ENCODE assay signal across 24 cellular contexts in the genomic region with DNA sequence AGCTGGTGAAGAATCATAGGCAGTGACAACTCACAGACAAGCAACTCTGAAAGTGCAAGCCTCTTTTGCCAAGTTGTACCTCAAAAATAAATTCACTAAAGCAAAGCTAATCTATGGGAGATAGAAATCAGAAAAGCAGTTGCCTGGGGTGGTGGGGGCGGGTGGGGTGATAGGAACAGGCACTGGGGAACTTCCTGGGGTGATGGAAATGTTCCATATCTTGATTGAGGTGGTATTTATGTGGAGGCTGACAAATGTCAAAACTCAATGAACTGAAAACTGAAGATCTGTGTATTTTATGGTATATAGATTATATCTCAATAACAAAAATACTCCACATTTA. TPM values are rescaled to one million over a fixed set of nuclear protein-coding genes. Genes with fewer than 3 reads are reported as not detected.
A peak's percentile ranks its signal among the peaks of the same experiment; 100 is the strongest.
DNase-seq lines count a peak whose midpoint lies in the region; ATAC-seq and TF ChIP-seq lines count a peak whose summit lies in the region.
"Had no signal": no experiment of that assay in that cellular context is flagged by ENCODE, and none has a peak within 500 bp of the region (broad histone marks: within the 10 kb centered on the region; RNA-seq: fewer than 3 reads in every experiment).

No MANE protein-coding gene starts in this region.

- DNase-seq in activated naive CD4-positive, alpha-beta T cell treated with anti-CD3 and anti-CD28 coated beads, Interleukin-2, amount 50 U/mL, for 72 hours (ENCODE audit: low spot score in 2 of 2): no peak
- DNase-seq in activated naive CD4-positive, alpha-beta T cell (lab: John Stamatoyannopoulos, UW): no peak
- no peak for DNase-seq in WTC11 (ENCODE audit: low spot score)
- DNase-seq in fibroblast of lung (ENCODE audit: low read depth in 2 of 2): no peak
- no peak for DNase-seq in type B pancreatic cell (ENCODE audit: extremely low spot score, unreplicated experiment)
- DNase-seq in retina: no peak
- DNase-seq in cerebellar nuclear complex (lab: John Stamatoyannopoulos, UW): no peak
- DNase-seq: activated naive CD8-positive, alpha-beta T cell treated with anti-CD3 and anti-CD28 coated beads, Interleukin-2, amount 10 ng/mL, durations not matched to agents 7 days and 5 days; activated T-cell treated with anti-CD3 and anti-CD28 coated beads, Interleukin-2, amount 50 U/mL, for 48 hours; C1 segment of cervical spinal cord; central memory CD4-positive, alpha-beta T cell; COR-L47; esophagus squamous epithelium; gastrocnemius medialis; GOT3; HFFc6; left colon; NCI-H1436; NCI-H446; stimulated activated CD8-positive, alpha-beta memory T cell treated with anti-CD3 and anti-CD28 coated beads, Interleukin-4, amount 100 ng/mL, for 48 hours; T-helper 9 cell; upper lobe of left lung had no signal

- H3K4me1 Mint-ChIP-seq in WTC11 (peaks cover 34% of the 10 kb centered on the region), type B pancreatic cell (ENCODE audit: unreplicated experiment) (peaks cover 37% of the 10 kb centered on the region)
- H3K4me1 Mint-ChIP-seq: activated naive CD8-positive, alpha-beta T cell treated with anti-CD3 and anti-CD28 coated beads, Interleukin-2, amount 10 ng/mL, durations not matched to agents 7 days and 5 days had no signal

- H3K9me3 Mint-ChIP-seq in activated naive CD4-positive, alpha-beta T cell treated with anti-CD3 and anti-CD28 coated beads, Interleukin-2, amount 50 U/mL, for 72 hours: no peaks in the 10 kb centered on the region
- H3K9me3 Mint-ChIP-seq in WTC11: no peaks in the 10 kb centered on the region
- H3K9me3 Mint-ChIP-seq in type B pancreatic cell: no peaks in the 10 kb centered on the region
- H3K9me3 Mint-ChIP-seq: activated naive CD8-positive, alpha-beta T cell treated with anti-CD3 and anti-CD28 coated beads, Interleukin-2, amount 10 ng/mL, durations not matched to agents 7 days and 5 days; HFFc6 had no signal

- H3K36me3 ChIP-seq in fibroblast of lung (ENCODE audit: control insufficient read depth, insufficient read depth, low read length): no peaks in the 10 kb centered on the region
- H3K36me3 ChIP-seq: gastrocnemius medialis, neutrophil had no signal

- TF ChIP-seq CTCF in WTC11 (IDR thresholded peaks at IDR 0.05) (no peak), fibroblast of lung (conservative IDR thresholded peaks at IDR 0.05 in 1 of 2, IDR thresholded peaks at IDR 0.05 in 1 of 2; ENCODE audit: low read depth in 1 of 2, low read length in 2 of 2) (no peak), type B pancreatic cell (conservative IDR thresholded peaks at IDR 0.05) (no peak)

- no peaks in the 10 kb centered on the region for H3K9me3 ChIP-seq in fibroblast of lung (ENCODE audit: control insufficient read depth, insufficient read depth, low read depth, low read length)
- H3K9me3 ChIP-seq: esophagus squamous epithelium, gastrocnemius medialis, neutrophil, upper lobe of left lung had no signal

- CTCF ChIA-PET in WTC11 (lab: Charles Lee): interaction anchor here (1.1 to 3.5 kb wide), 4 partner anchors 15 to 368 kb away, joined by 3 to 12 read pairs (median 4); no protein-coding TSS in a partner anchor

- no peak overlapping the region for H3K4me3 Mint-ChIP-seq in WTC11
- H3K4me3 Mint-ChIP-seq in type B pancreatic cell: peak overlapping the region; percentile 2
- H3K4me3 Mint-ChIP-seq: activated naive CD8-positive, alpha-beta T cell treated with anti-CD3 and anti-CD28 coated beads, Interleukin-2, amount 10 ng/mL, durations not matched to agents 7 days and 5 days had no signal

- no peak overlapping the region for H3K4me3 ChIP-seq in fibroblast of lung (replicated peaks in 1 of 4; ENCODE audit: control extremely low read depth in 1 of 4, insufficient read depth in 1 of 4, low read depth in 3 of 4, low read length in 4 of 4)
- H3K4me3 ChIP-seq: esophagus squamous epithelium, gastrocnemius medialis, upper lobe of left lung had no signal

- no peaks in the 10 kb centered on the region for H3K4me1 ChIP-seq in fibroblast of lung (ENCODE audit: control insufficient read depth, extremely low read depth, insufficient read depth, low read length)
- H3K4me1 ChIP-seq: gastrocnemius medialis, upper lobe of left lung had no signal

- peak in 1 of 2 donors; percentile 42 for ATAC-seq in activated naive CD4-positive, alpha-beta T cell treated with anti-CD3 and anti-CD28 coated beads, Interleukin-2, amount 50 U/mL, for 72 hours
- no peak for ATAC-seq in WTC11
- ATAC-seq: gastrocnemius medialis, left colon had no signal

- H3K4me2 ChIP-seq in fibroblast of lung (ENCODE audit: extremely low read depth, insufficient read depth, low read length): peak overlapping the region; percentile 75
- H3K4me2 ChIP-seq: KMS-11 had no signal

- no peaks in the 10 kb centered on the region for H3K27me3 ChIP-seq in fibroblast of lung (ENCODE audit: control insufficient read depth, insufficient read depth, low read length)
- H3K27me3 ChIP-seq: esophagus squamous epithelium, gastrocnemius medialis, neutrophil, upper lobe of left lung had no signal

- no peak overlapping the region for H2AFZ ChIP-seq in fibroblast of lung (ENCODE audit: low read length)

- no peak overlapping the region for H3K27ac ChIP-seq in fibroblast of lung (ENCODE audit: insufficient read depth, low read length)
- H3K27ac ChIP-seq: esophagus squamous epithelium, gastrocnemius medialis, KMS-11, neutrophil, upper lobe of left lung had no signal

- H3K27me3 Mint-ChIP-seq in WTC11 (ENCODE audit: low read depth): no peaks in the 10 kb centered on the region
- H3K27me3 Mint-ChIP-seq in type B pancreatic cell: no peaks in the 10 kb centered on the region

- H3K79me2 ChIP-seq in fibroblast of lung (ENCODE audit: control insufficient read depth, insufficient read depth, low read length): no peaks in the 10 kb centered on the region

- H3K9ac ChIP-seq in fibroblast of lung (ENCODE audit: insufficient read depth, low read length): no peak overlapping the region
- H3K9ac ChIP-seq: KMS-11 had no signal

- H4K20me1 ChIP-seq in fibroblast of lung (ENCODE audit: control insufficient read depth, extremely low read depth, insufficient read depth, low read length): no peaks in the 10 kb centered on the region

- H3K36me3 Mint-ChIP-seq in activated naive CD4-positive, alpha-beta T cell treated with anti-CD3 and anti-CD28 coated beads, Interleukin-2, amount 50 U/mL, for 72 hours: no peaks in the 10 kb centered on the region
- H3K36me3 Mint-ChIP-seq in WTC11: no peaks in the 10 kb centered on the region
- H3K36me3 Mint-ChIP-seq in type B pancreatic cell: peaks cover 9% of the 10 kb centered on the region
- H3K36me3 Mint-ChIP-seq: activated naive CD8-positive, alpha-beta T cell treated with anti-CD3 and anti-CD28 coated beads, Interleukin-2, amount 10 ng/mL, durations not matched to agents 7 days and 5 days had no signal

- H3K27ac Mint-ChIP-seq in activated naive CD4-positive, alpha-beta T cell treated with anti-CD3 and anti-CD28 coated beads, Interleukin-2, amount 50 U/mL, for 72 hours: peak overlapping the region; percentile 7 to 18
- H3K27ac Mint-ChIP-seq in WTC11 (peak overlapping the region; percentile 10; the same call in 1 of the 2 replicates), type B pancreatic cell (no peak overlapping the region)
- H3K27ac Mint-ChIP-seq: activated naive CD8-positive, alpha-beta T cell treated with anti-CD3 and anti-CD28 coated beads, Interleukin-2, amount 10 ng/mL, durations not matched to agents 7 days and 5 days; HFFc6 had no signal

- POLR2A ChIA-PET in WTC11 (lab: Charles Lee): no interaction called here

TF ChIP-seq in WTC11, 78 proteins besides CTCF, POLR2A, EP300 and RAD21:
- TF ChIP-seq FOXK1 (CRISPR knock-in tag; IDR thresholded peaks at IDR 0.05) (no peak), ELF4 (CRISPR knock-in tag; IDR thresholded peaks at IDR 0.05; ENCODE audit: low read depth) (no peak)
- TF ChIP-seq, protein P1, sequence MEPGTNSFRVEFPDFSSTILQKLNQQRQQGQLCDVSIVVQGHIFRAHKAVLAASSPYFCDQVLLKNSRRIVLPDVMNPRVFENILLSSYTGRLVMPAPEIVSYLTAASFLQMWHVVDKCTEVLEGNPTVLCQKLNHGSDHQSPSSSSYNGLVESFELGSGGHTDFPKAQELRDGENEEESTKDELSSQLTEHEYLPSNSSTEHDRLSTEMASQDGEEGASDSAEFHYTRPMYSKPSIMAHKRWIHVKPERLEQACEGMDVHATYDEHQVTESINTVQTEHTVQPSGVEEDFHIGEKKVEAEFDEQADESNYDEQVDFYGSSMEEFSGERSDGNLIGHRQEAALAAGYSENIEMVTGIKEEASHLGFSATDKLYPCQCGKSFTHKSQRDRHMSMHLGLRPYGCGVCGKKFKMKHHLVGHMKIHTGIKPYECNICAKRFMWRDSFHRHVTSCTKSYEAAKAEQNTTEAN (CRISPR knock-in tag; IDR thresholded peaks at IDR 0.05): no peak

RNA-seq across cellular contexts. Expression of a gene that starts 52.3 kb away (rescaled TPM):
- 1 to 10 TPM in 1 of 2 donors, under 1 TPM in 1; 0.07 to 4.1 TPM for total RNA-seq in activated naive CD4-positive, alpha-beta T cell treated with anti-CD3 and anti-CD28 coated beads, Interleukin-2, amount 50 U/mL, for 72 hours
- total RNA-seq in WTC11 (2021) (5.0 to 5.4 TPM (median 5.0 TPM) in 3 replicates), fibroblast of lung (53.7 and 96.3 TPM in 2 replicates), type B pancreatic cell (ENCODE audit: low replicate concordance) (43.5 and 55.8 TPM in 2 replicates)
- polyA plus RNA-seq in fibroblast of lung: 23.3 and 28.3 TPM in 2 replicates
- 24.5 and 25.4 TPM in 2 replicates for polyA plus RNA-seq in fibroblast of lung (2012)
- 68.6 and 96.0 TPM in 2 replicates for polyA minus RNA-seq in fibroblast of lung (ENCODE audit: low replicate concordance)
